Comparison of ENCODE assay signal across 23 cellular contexts in genomic region chr10:131870411-131870810, GRCh38.
"Had no signal": no experiment of that assay in that cellular context is flagged by ENCODE, and none has a peak within 500 bp of the region (broad histone marks: within the 10 kb centered on the region; RNA-seq: fewer than 3 reads in every experiment).

No MANE protein-coding gene starts in this region.

- H3K27me3 ChIP-seq: body of pancreas had no signal

- H3K9me3 ChIP-seq: adrenal gland, body of pancreas, breast epithelium had no signal

- H3K4me1 ChIP-seq: breast epithelium had no signal

- H3K36me3 ChIP-seq: adrenal gland, breast epithelium had no signal

- H3K27ac ChIP-seq: adrenal gland, body of pancreas, breast epithelium had no signal

- ATAC-seq: activated CD8-positive, alpha-beta T cell treated with anti-CD3 and anti-CD28 coated beads, Interleukin-2, amount 10 ng/mL, durations not matched to agents 7 days and 5 days; activated naive CD4-positive, alpha-beta T cell treated with anti-CD3 and anti-CD28 coated beads, Interleukin-2, amount 50 U/mL, for 72 hours; body of pancreas; Panc1 had no signal

- H3K4me3 ChIP-seq: adrenal gland, body of pancreas, breast epithelium had no signal

- DNase-seq: activated CD4-positive, alpha-beta T cell treated with anti-CD3 and anti-CD28 coated beads, Interleukin-2, amount 10 ng/mL, durations not matched to agents 24 days and 14 days; activated CD4-positive, alpha-beta T cell treated with anti-CD3 and anti-CD28 coated beads, Interleukin-2, amount 50 U/mL, for 48 hours; activated CD8-positive, alpha-beta T cell treated with anti-CD3 and anti-CD28 coated beads, Interleukin-2, amount 10 ng/mL, durations not matched to agents 7 days and 5 days; activated gamma-delta T cell treated with Interleukin-2 at 50 U/mL for 16 hours; activated naive CD4-positive, alpha-beta T cell treated with anti-CD3 and anti-CD28 coated beads for 36 hours; activated T-cell treated with anti-CD3 and anti-CD28 coated beads, Interleukin-2, amount 50 U/mL, for 24 hours; adrenal gland; body of pancreas; Karpas-422; KBM-7; NCI-H1105; NCI-H1417 treated with DMSO at 0.1 percent for 48 hours; NCI-H187 treated with DMSO at 0.1 percent for 48 hours; NCI-H2081; NCI-H2227 treated with DMSO at 0.1 percent for 48 hours; NCI-H446; NCI-H510A treated with DMSO at 0.1 percent for 48 hours; NCI-H526 treated with DMSO at 0.1 percent for 48 hours; SIG-M5; T1000 had no signal
